16 cellular contexts compared by ENCODE assay signal in genomic region chr22:20545681-20546521, GRCh38. TPM values are rescaled to one million over a fixed set of nuclear protein-coding genes. Genes with fewer than 3 reads are reported as not detected.
DNase-seq lines count a peak whose midpoint lies in the region; ATAC-seq, FAIRE-seq and TF ChIP-seq lines count a peak whose summit lies in the region.
"Had no signal": no experiment of that assay in that cellular context is flagged by ENCODE, and none has a peak within 500 bp of the region (broad histone marks: within the 10 kb centered on the region; RNA-seq: fewer than 3 reads in every experiment).

No MANE protein-coding gene starts in this region.

- H2AFZ ChIP-seq in GM23248, result no peak overlapping the region

- peak overlapping the region; percentile 32 to 91 (median 59) for H3K27ac Mint-ChIP-seq in CD8-positive, alpha-beta memory T cell
- peak overlapping the region in 4 of 6 donors; percentile 58 to 72 (median 66) for H3K27ac Mint-ChIP-seq in naive B cell
- H3K27ac Mint-ChIP-seq: B cell had no signal

- H3K9me3 Mint-ChIP-seq in CD8-positive, alpha-beta memory T cell, result no peaks in the 10 kb centered on the region
- H3K9me3 Mint-ChIP-seq in naive B cell, result no peaks in the 10 kb centered on the region

- H3K4me3 ChIP-seq in A673 (ENCODE audit: low read depth, low read length, poor library complexity, severe bottlenecking) (no peak overlapping the region), brain microvascular endothelial cell (ENCODE audit: low read depth, low read length) (no peak overlapping the region), GM23248 (no peak overlapping the region), pancreas (no peak overlapping the region)
- H3K4me3 ChIP-seq in CD8-positive, alpha-beta memory T cell (ENCODE audit: low read length), result no peak overlapping the region
- H3K4me3 ChIP-seq: ascending aorta, upper lobe of right lung had no signal

- H3K9ac ChIP-seq in GM23248, result no peak overlapping the region

- peaks cover 30% of the 10 kb centered on the region for H3K4me1 ChIP-seq in A673 (ENCODE audit: insufficient read depth, low read length, poor library complexity, severe bottlenecking)
- peaks cover 63% of the 10 kb centered on the region for H3K4me1 ChIP-seq in CD8-positive, alpha-beta memory T cell (ENCODE audit: insufficient read depth, low read length)
- H3K4me1 ChIP-seq in GM23248 (ENCODE audit: insufficient read depth), result peaks cover 40% of the 10 kb centered on the region
- peaks cover 0 to 4% (median 0%) of the 10 kb centered on the region in 3 donors for H3K4me1 ChIP-seq in pancreas
- H3K4me1 ChIP-seq: foreskin keratinocyte had no signal

- in situ Hi-C loops in brain microvascular endothelial cell (cut with HindIII; ENCODE audit: low pct_ligation_motif_present, low sequenced_read_pairs), result no loop called here
- in situ Hi-C loops in GM23248 (cut with MboI), result no loop called here

- no TSS peak for BruUV-seq in A673 (replicated peaks; lab: Mats Ljungman, UMichigan)

- H3K27me3 ChIP-seq in A673 (replicated peaks; ENCODE audit: insufficient read depth, low read depth, low read length, poor library complexity) (no peaks in the 10 kb centered on the region), brain microvascular endothelial cell (replicated peaks) (no peaks in the 10 kb centered on the region), GM23248 (replicated peaks; ENCODE audit: insufficient read depth) (no peaks in the 10 kb centered on the region), pancreas (no peaks in the 10 kb centered on the region)
- H3K27me3 ChIP-seq in CD8-positive, alpha-beta memory T cell (ENCODE audit: insufficient read depth, low read length, poor library complexity, severe bottlenecking), result no peaks in the 10 kb centered on the region
- H3K27me3 ChIP-seq: ascending aorta, foreskin keratinocyte, upper lobe of right lung had no signal

- peak overlapping the region in 3 of 7 donors; percentile 6 to 45 (median 11) for H3K4me3 Mint-ChIP-seq in CD8-positive, alpha-beta memory T cell
- H3K4me3 Mint-ChIP-seq in naive B cell, result no peak overlapping the region
- H3K4me3 Mint-ChIP-seq: B cell had no signal

- H3K36me3 ChIP-seq in A673 (ENCODE audit: insufficient read depth, low read length, poor library complexity, severe bottlenecking) (peaks cover 9% of the 10 kb centered on the region), brain microvascular endothelial cell (replicated peaks) (peaks cover 30% of the 10 kb centered on the region), GM23248 (ENCODE audit: low read depth) (peaks cover 15% of the 10 kb centered on the region), pancreas (no peaks in the 10 kb centered on the region)
- peaks cover 4% of the 10 kb centered on the region for H3K36me3 ChIP-seq in CD8-positive, alpha-beta memory T cell (ENCODE audit: insufficient read depth, low read length)

- H3K9me3 ChIP-seq in A673 (ENCODE audit: low read depth, low read length, poor library complexity, severe bottlenecking) (no peaks in the 10 kb centered on the region), GM23248 (ENCODE audit: low read depth) (no peaks in the 10 kb centered on the region), pancreas (no peaks in the 10 kb centered on the region)
- H3K9me3 ChIP-seq in CD8-positive, alpha-beta memory T cell (ENCODE audit: low read length), result no peaks in the 10 kb centered on the region
- H3K9me3 ChIP-seq: ascending aorta, upper lobe of right lung had no signal

- DNase-seq in A673 (ENCODE audit: low spot score), result no peak
- no peak for DNase-seq in CD8-positive, alpha-beta memory T cell
- DNase-seq in brain microvascular endothelial cell, result no peak
- DNase-seq in naive B cell, result no peak
- DNase-seq in GM23248, result no peak
- DNase-seq in pancreas, result no peak
- DNase-seq in NK-92 (lab: John Stamatoyannopoulos, UW; ENCODE audit: unreplicated experiment), result no peak
- DNase-seq: activated CD8-positive, alpha-beta memory T cell treated with anti-CD3 and anti-CD28 coated beads, Interleukin-2, amount 50 U/mL, for 48 hours; effector CD4-positive, alpha-beta T cell; foreskin keratinocyte; NCI-H345; upper lobe of right lung had no signal

- no peaks in the 10 kb centered on the region for H4K20me1 ChIP-seq in GM23248 (ENCODE audit: insufficient read depth)

- H3K9me2 ChIP-seq in GM23248 (ENCODE audit: insufficient read depth), result no peaks in the 10 kb centered on the region

- POLR2A ChIA-PET in A673 (lab: Charles Lee; ENCODE audit: low non-redundant PET), result interaction anchor here (0.7 kb wide), 1 partner anchor 38 kb away, joined by 16 read pairs; the partner anchor contains the start of gene MED15
- POLR2A ChIA-PET in CD8-positive, alpha-beta memory T cell (lab: Charles Lee), result interaction anchor here (0.7 to 2.3 kb wide), 5 partner anchors 9 to 45 kb away, joined by 3 to 14 read pairs (median 9); partner anchors contain the start of gene MED15

- peaks cover 57% of the 10 kb centered on the region for H3F3A ChIP-seq in GM23248 (ENCODE audit: insufficient read depth)

- WGBS in GM23248 (ENCODE audit: low coverage in 1 of 2, low lambda C conversion rate in 2 of 2, missing lambda C conversion rate in 2 of 2), 2 experiments, result 83 to 89% methylated on average over 10 of the region's 10 CpGs
- WGBS in pancreas, 2 donors, result 88 to 89% methylated on average over 10 of the region's 10 CpGs

- CTCF ChIA-PET in A673 (lab: Charles Lee), result no interaction called here
- CTCF ChIA-PET in CD8-positive, alpha-beta memory T cell (lab: Charles Lee), result interaction anchor here (1.2 to 19.1 kb wide), 3 partner anchors 10 to 20 kb away, joined by 3 to 389 read pairs (median 4); no protein-coding TSS in a partner anchor

- no peak for FAIRE-seq in pancreas (lab: Jason Lieb, UNC)

- H3K27ac ChIP-seq in A673 (ENCODE audit: low read depth, low read length, poor library complexity, severe bottlenecking) (peak overlapping the region; percentile 64), brain microvascular endothelial cell (peak overlapping the region; percentile 1), GM23248 (no peak overlapping the region), pancreas (no peak overlapping the region)
- H3K27ac ChIP-seq in CD8-positive, alpha-beta memory T cell (ENCODE audit: low read depth, low read length), result peak overlapping the region; percentile 47
- H3K27ac ChIP-seq: foreskin keratinocyte, upper lobe of right lung, VCaP had no signal

- no peak for ATAC-seq in naive B cell (ENCODE audit: low read depth in 2 of 2)
- no peak for ATAC-seq in pancreas
- ATAC-seq in GM18867 (IDR thresholded peaks at IDR 0.05; ENCODE audit: unreplicated experiment), result no peak
- ATAC-seq: foreskin keratinocyte, upper lobe of right lung had no signal

- TF ChIP-seq CTCF in A673 (conservative IDR thresholded peaks at IDR 0.05; ENCODE audit: low read depth, low read length) (no peak), brain microvascular endothelial cell (IDR thresholded peaks at IDR 0.05; ENCODE audit: low read depth, low read length, missing control alignments) (no peak), pancreas (IDR thresholded peaks at IDR 0.05) (no peak)

- intact Hi-C loops in A673 (cut with micrococcal nuclease; ENCODE audit: unreplicated experiment), result no loop called here
- intact Hi-C loops in pancreas (cut with DNase I), result no loop called here

- H3K4me1 Mint-ChIP-seq in CD8-positive, alpha-beta memory T cell, result peaks cover 62 to 80% (median 74%) of the 10 kb centered on the region in 3 donors
- peaks cover 22 to 37% (median 34%) of the 10 kb centered on the region in 3 donors for H3K4me1 Mint-ChIP-seq in naive B cell

- H3K27me3 Mint-ChIP-seq in CD8-positive, alpha-beta memory T cell, result no peaks in the 10 kb centered on the region
- no peaks in the 10 kb centered on the region for H3K27me3 Mint-ChIP-seq in naive B cell
- H3K27me3 Mint-ChIP-seq: B cell had no signal

- H3K36me3 Mint-ChIP-seq in CD8-positive, alpha-beta memory T cell, result peaks cover 0 to 41% (median 5%) of the 10 kb centered on the region in 3 donors
- H3K36me3 Mint-ChIP-seq in naive B cell, result peaks cover 0 to 9% of the 10 kb centered on the region in 2 donors

- H3K79me2 ChIP-seq in GM23248 (ENCODE audit: insufficient read depth), result peaks cover 99% of the 10 kb centered on the region

- no peak overlapping the region for H3K4me2 ChIP-seq in GM23248 (ENCODE audit: unreplicated experiment)

RNA-seq across cellular contexts. Expression of gene MED15, which starts 38.5 kb away (rescaled TPM):
- total RNA-seq in A673 (2021) (96.2 and 101 TPM in 2 replicates), pancreas (10 to 100 TPM; 27.1 to 47.9 (median 35.4) TPM)
- total RNA-seq in CD8-positive, alpha-beta memory T cell, result 100 to 1,000 TPM in 1 of 2 experiments, 10 to 100 TPM in 1; 98.0 to 106 TPM
- polyA plus RNA-seq in CD8-positive, alpha-beta memory T cell, result 120 TPM
- polyA plus RNA-seq in naive B cell (ENCODE audit: low read depth in 6 of 6) (10 to 100 TPM in 5 of 6 donors, 1 to 10 TPM in 1; 7.3 to 41.8 (median 17.1) TPM), GM23248 (2016; fragmentation: Nextera tagmentation; extraction: Ambion mirVana) (69.4 and 69.7 TPM in 2 replicates), pancreas (10 to 100 TPM; 61.0 to 61.7 TPM)
- total RNA-seq in GM23248 (2014; rRNA removed; shearing (Covaris generic)), result 40.0 and 40.2 TPM in 2 replicates

RNA-seq across cellular contexts. Expression of gene KLHL22, which starts 50.3 kb away (rescaled TPM):
- total RNA-seq in A673 (2021) (36.2 and 46.3 TPM in 2 replicates), pancreas (10 to 100 TPM in 4 of 6 donors, 1 to 10 TPM in 2; 9.9 to 15.0 (median 12.4) TPM)
- total RNA-seq in CD8-positive, alpha-beta memory T cell, result 10 to 100 TPM; 17.2 to 17.6 TPM
- 25.4 TPM for polyA plus RNA-seq in CD8-positive, alpha-beta memory T cell
- polyA plus RNA-seq in naive B cell (ENCODE audit: low read depth in 6 of 6) (10 to 100 TPM in 5 of 6 donors, 1 to 10 TPM in 1; 4.7 to 24.3 (median 15.9) TPM), GM23248 (2016; fragmentation: Nextera tagmentation; extraction: Ambion mirVana) (19.0 and 20.0 TPM in 2 replicates), pancreas (10 to 100 TPM; 22.2 to 22.9 TPM)
- total RNA-seq in GM23248 (2014; rRNA removed; shearing (Covaris generic)), result 37.7 and 41.3 TPM in 2 replicates

Comparison
In these comparisons a context has a peak if more than half of its experiments do, and no peak if none do; other contexts are left out.
1. H3K27ac ChIP-seq: peak in A673 (single experiment), CD8-positive, alpha-beta memory T cell (single experiment) and brain microvascular endothelial cell (single experiment); none in GM23248 (single experiment) and pancreas (0 of 4).